ENCODE assay signal across 1 cellular context in genomic region chr10:99522078-99522479, GRCh38.
TF ChIP-seq lines count a peak whose summit lies in the region.

No MANE protein-coding gene starts in this region.

TF ChIP-seq in HepG2, 621 proteins besides CTCF, POLR2A, EP300 and RAD21 (continued from another document):
- no peak for TF ChIP-seq USF2 (IDR thresholded peaks at IDR 0.05; ENCODE audit: low read depth, low read length)
- TF ChIP-seq USF2 (CRISPR knock-in tag; IDR thresholded peaks at IDR 0.05; ENCODE audit: borderline replicate concordance) = 0 out of 2 replicates have a peak, but pooled peaks have one; percentile 20
- TF ChIP-seq DNMT3B (CRISPR knock-in tag; conservative IDR thresholded peaks at IDR 0.05) = no peak
- no peak for TF ChIP-seq RFXANK (CRISPR knock-in tag; IDR thresholded peaks at IDR 0.05)
- TF ChIP-seq HNRNPH1 (optimal IDR thresholded peaks at IDR 0.05; ENCODE audit: low read depth, low read length) = no peak
- TF ChIP-seq SNRNP70 (IDR thresholded peaks at IDR 0.05; ENCODE audit: low read depth, low read length) = no peak
- no peak for TF ChIP-seq PTBP1 (IDR thresholded peaks at IDR 0.05; ENCODE audit: low read depth, low read length, poor library complexity, severe bottlenecking)
- no peak for TF ChIP-seq HOXA7 (CRISPR knock-in tag; IDR thresholded peaks at IDR 0.05)
- TF ChIP-seq IRF2 (CRISPR knock-in tag; IDR thresholded peaks at IDR 0.05) = no peak
- TF ChIP-seq FOXO4 (CRISPR knock-in tag; conservative IDR thresholded peaks at IDR 0.05) = 0 out of 2 replicates have a peak, but pooled peaks have one; percentile 24
- TF ChIP-seq MAX (IDR thresholded peaks at IDR 0.05) = peak; percentile 53; the same call in 1 of the 2 replicates
- no peak for TF ChIP-seq ETS1 (CRISPR knock-in tag; IDR thresholded peaks at IDR 0.05)
- TF ChIP-seq MXD4 (CRISPR knock-in tag; IDR thresholded peaks at IDR 0.05) = no peak
- TF ChIP-seq NFYB (CRISPR knock-in tag; IDR thresholded peaks at IDR 0.05) = no peak
- no peak for TF ChIP-seq AHR (CRISPR knock-in tag; IDR thresholded peaks at IDR 0.05)
- TF ChIP-seq RFX5 (IDR thresholded peaks at IDR 0.05; ENCODE audit: low read depth, low read length) = no peak
- peak; percentile 33; the same call in 1 of the 2 replicates for TF ChIP-seq ZNF772 (CRISPR knock-in tag; IDR thresholded peaks at IDR 0.05)
- TF ChIP-seq ZFP62 (CRISPR knock-in tag; IDR thresholded peaks at IDR 0.05) = no peak
- no peak for TF ChIP-seq CHD2 (IDR thresholded peaks at IDR 0.05; ENCODE audit: low read depth, low read length)
- no peak for TF ChIP-seq FOXA1 (IDR thresholded peaks at IDR 0.05)
- TF ChIP-seq FOXA1 (CRISPR knock-in tag; IDR thresholded peaks at IDR 0.05) = no peak
